11 cellular contexts compared by ENCODE assay signal in the genomic region with DNA sequence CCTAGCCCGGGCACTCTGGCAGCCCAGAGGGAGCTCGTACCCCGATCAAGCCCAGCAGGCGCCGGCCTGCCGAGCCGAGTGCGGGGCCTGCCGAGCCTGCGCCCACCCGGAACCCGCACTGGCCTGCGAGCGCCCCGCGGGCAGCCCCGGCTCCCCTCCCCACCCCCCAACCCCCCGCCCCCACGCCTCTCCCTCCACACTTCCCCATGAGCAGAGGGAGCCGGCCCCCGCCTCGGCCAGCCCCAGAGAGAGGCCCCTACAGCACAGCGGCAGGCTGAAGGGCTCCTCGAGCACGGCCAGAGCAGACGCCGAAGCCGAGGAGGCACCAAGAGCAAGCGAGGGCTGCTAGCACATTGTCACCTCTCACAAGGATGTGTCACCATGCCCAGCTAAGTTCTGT.
"Had no signal": no experiment of that assay in that cellular context is flagged by ENCODE, and none has a peak within 500 bp of the region (broad histone marks: within the 10 kb centered on the region; RNA-seq: fewer than 3 reads in every experiment).

No MANE protein-coding gene starts in this region.

- H3K9me3 ChIP-seq: gastroesophageal sphincter, pancreas, tibial artery had no signal

- DNase-seq: activated CD4-positive, alpha-beta T cell treated with anti-CD3 and anti-CD28 coated beads, Interleukin-2, amount 50 U/mL, for 1 hour; activated naive CD8-positive, alpha-beta T cell treated with anti-CD3 and anti-CD28 coated beads for 36 hours; central memory CD4-positive, alpha-beta T cell; erythroblast; kidney glomerular epithelial cell; pancreas; stimulated activated CD4-positive, alpha-beta T cell treated with anti-CD3 and anti-CD28 coated beads, Interleukin-4, amount 100 ng/mL, for 1 hour; stimulated activated naive B cell treated with anti-CD40 and anti-IgM and Interleukin-4, amounts not matched to agents 10 μg/mL and 1 μg/mL and 100 μg/mL, for 72 hours; tibial artery had no signal

- H3K27me3 ChIP-seq: gastroesophageal sphincter, pancreas, tibial artery had no signal

- H3K4me1 ChIP-seq: gastroesophageal sphincter, pancreas, tibial artery had no signal

- ATAC-seq: activated CD4-positive, CD25-positive, alpha-beta regulatory T cell treated with anti-CD3 and anti-CD28 coated beads, Interleukin-2, amount 50 U/mL, for 24 hours; gastroesophageal sphincter; pancreas; stimulated activated naive B cell treated with anti-CD40 and anti-IgM and Interleukin-4, amounts not matched to agents 10 μg/mL and 1 μg/mL and 100 μg/mL, for 72 hours had no signal

- H3K36me3 ChIP-seq: pancreas had no signal

- H3K4me3 ChIP-seq: gastroesophageal sphincter, pancreas, tibial artery had no signal

- H3K27ac ChIP-seq: gastroesophageal sphincter, pancreas, tibial artery had no signal
